ENCODE assay signal across 20 cellular contexts in the genomic region with DNA sequence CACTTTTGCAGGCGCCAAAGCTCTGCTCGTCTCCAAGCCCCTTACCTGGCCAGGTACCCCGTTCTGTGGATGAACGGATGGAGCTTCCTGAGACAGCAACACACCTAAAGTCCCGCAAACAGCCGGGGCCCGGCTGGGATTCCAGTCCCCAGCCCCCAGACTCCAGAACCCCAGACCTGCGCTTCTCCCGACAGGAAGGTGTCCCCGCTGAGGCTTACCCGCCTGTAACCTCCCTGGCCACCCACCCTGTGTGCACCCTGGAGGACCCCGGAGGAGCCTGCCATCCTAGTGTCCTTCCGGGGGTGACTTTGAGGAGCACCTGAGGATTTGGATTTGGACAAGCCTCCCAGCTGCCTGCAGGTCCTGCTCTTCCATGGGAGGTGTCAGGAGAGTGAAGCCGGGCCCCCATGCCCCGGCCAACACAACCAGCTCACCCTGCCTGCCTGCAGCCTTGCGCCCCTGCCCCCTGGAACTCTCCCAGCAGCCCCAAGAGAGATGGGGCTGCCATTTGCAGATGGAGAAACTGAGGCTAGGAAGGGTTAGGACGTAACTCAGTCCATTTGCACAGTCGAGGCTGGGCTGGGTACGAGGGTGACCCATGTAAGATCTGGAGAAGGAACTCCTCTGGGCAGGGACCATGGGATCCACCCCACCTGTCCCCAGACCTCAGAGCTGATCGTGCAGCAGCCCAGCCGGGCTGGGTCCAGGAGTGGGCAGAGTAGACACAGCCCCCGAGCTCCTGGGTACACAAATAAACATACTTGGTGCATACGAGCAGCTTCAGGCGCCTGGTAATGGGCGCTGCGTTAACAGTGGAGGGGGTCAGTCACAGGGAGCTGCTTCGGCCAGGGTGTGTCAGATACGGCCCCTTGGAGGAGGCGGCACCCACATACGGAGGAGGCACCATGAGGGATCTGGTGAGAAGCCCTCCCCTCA. TPM values are rescaled to one million over a fixed set of nuclear protein-coding genes. Genes with fewer than 3 reads are reported as not detected.
DNase-seq lines count a peak whose midpoint lies in the region; ATAC-seq, FAIRE-seq and TF ChIP-seq lines count a peak whose summit lies in the region.
"Had no signal": no experiment of that assay in that cellular context is flagged by ENCODE, and none has a peak within 500 bp of the region (broad histone marks: within the 10 kb centered on the region; RNA-seq: fewer than 3 reads in every experiment).

No MANE protein-coding gene starts in this region.

- H3K79me2 ChIP-seq in HCT116 (ENCODE audit: insufficient read depth, low read length) (no peaks in the 10 kb centered on the region), SK-N-SH (ENCODE audit: insufficient read depth) (no peaks in the 10 kb centered on the region)

- TF ChIP-seq POLR2A in HCT116 (IDR thresholded peaks at IDR 0.05; ENCODE audit: borderline replicate concordance, extremely low read depth, insufficient read depth, insufficient read length), result no peak

- H3K9me2 ChIP-seq in HCT116 (ENCODE audit: insufficient read depth), result no peaks in the 10 kb centered on the region
- H3K9me2 ChIP-seq in SK-N-SH, result no peaks in the 10 kb centered on the region

- RAD21 ChIA-PET in HCT116 (lab: Charles Lee; ENCODE audit: low non-redundant PET in 1 of 2, low total read pairs in 2 of 2, uncharacterized antibody in 2 of 2, unreplicated experiment in 2 of 2), result no interaction called here

- H3K9me3 ChIP-seq in HCT116 (ENCODE audit: control insufficient read depth in 1 of 2, insufficient read depth in 1 of 2, low read depth in 1 of 2, low read length in 2 of 2), result no peaks in the 10 kb centered on the region
- H3K9me3 ChIP-seq in kidney (ENCODE audit: control insufficient read depth in 1 of 2, low read length in 2 of 2), result no peaks in the 10 kb centered on the region
- no peaks in the 10 kb centered on the region for H3K9me3 ChIP-seq in SK-N-SH
- H3K9me3 ChIP-seq: BLaER1 had no signal

- CTCF ChIA-PET in HCT116 (lab: Charles Lee), result no interaction called here
- CTCF ChIA-PET in SK-N-SH (lab: Yijun Ruan, JAX), result interaction anchor here (0.7 to 4.3 kb wide), 9 partner anchors 17 to 210 kb away, joined by 3 to 29 read pairs (median 3); no protein-coding TSS in a partner anchor

- intact Hi-C loops in Right ventricle myocardium superior (cut with DNase I), result no loop called here
- intact Hi-C loops in cardiac septum (cut with DNase I), result no loop called here
- intact Hi-C loops in HCT116 (cut with micrococcal nuclease), result no loop called here
- intact Hi-C loops in kidney (cut with DNase I), result no loop called here

- BruUV-seq in HCT116 (replicated peaks; lab: Mats Ljungman, UMichigan), result no TSS peak

- POLR2A ChIA-PET in HCT116 (lab: Charles Lee) (no interaction called here), SK-N-SH (lab: Yijun Ruan, JAX) (no interaction called here)

- no peak for TF ChIP-seq CTCF in HCT116 (IDR thresholded peaks at IDR 0.05 in 2 of 3, conservative IDR thresholded peaks at IDR 0.05 in 1 of 3; ENCODE audit: borderline replicate concordance in 1 of 3, insufficient read depth in 1 of 3, low read depth in 2 of 3, low read length in 2 of 3)
- TF ChIP-seq CTCF in kidney (IDR thresholded peaks at IDR 0.05; ENCODE audit: borderline replicate concordance, extremely low read depth, insufficient read depth), result no peak
- no peak for TF ChIP-seq CTCF in SK-N-SH (IDR thresholded peaks at IDR 0.05)

- DNase-seq in Right ventricle myocardium superior (peak; percentile 23), cardiac septum (ENCODE audit: low spot score) (no peak), HCT116 (ENCODE audit: low read depth, low spot score) (no peak), kidney (peak; percentile 60), urothelium cell line (ENCODE audit: low spot score) (no peak), SK-N-SH (no peak), HuH-7.5 (ENCODE audit: low spot score) (no peak)
- DNase-seq: 8988T; CD4-positive, alpha-beta memory T cell; DMS153; DMS79 treated with DMSO at 0.1 percent for 48 hours; GF-D8; H9; IMR-90 had no signal

- H3K27ac ChIP-seq in HCT116 (ENCODE audit: low read depth, low read length) (no peak overlapping the region), kidney (ENCODE audit: low read depth in 2 of 2, low read length in 2 of 2) (no peak overlapping the region), SK-N-SH (ENCODE audit: low read depth in 2 of 2, low read length in 1 of 2) (no peak overlapping the region)
- H3K27ac ChIP-seq: BLaER1 had no signal

- H3F3A ChIP-seq in SK-N-SH (replicated peaks; ENCODE audit: insufficient read depth), result peaks cover 6% of the 10 kb centered on the region

- no peaks in the 10 kb centered on the region for H3K36me3 ChIP-seq in HCT116 (ENCODE audit: control insufficient read depth in 1 of 2, insufficient read depth in 2 of 2, low read length in 2 of 2)
- no peaks in the 10 kb centered on the region for H3K36me3 ChIP-seq in kidney (ENCODE audit: control insufficient read depth in 1 of 2, insufficient read depth in 2 of 2, low read length in 2 of 2)
- H3K36me3 ChIP-seq in SK-N-SH (replicated peaks in 1 of 2; ENCODE audit: control insufficient read depth in 1 of 2, insufficient read depth in 2 of 2, low read length in 1 of 2), result no peaks in the 10 kb centered on the region
- H3K36me3 ChIP-seq: BLaER1 had no signal

- H3K9ac ChIP-seq in HCT116 (ENCODE audit: low read length) (no peak overlapping the region), kidney (ENCODE audit: low read length in 2 of 2) (no peak overlapping the region), SK-N-SH (no peak overlapping the region)
- H3K9ac ChIP-seq: BLaER1 had no signal

- WGBS in SK-N-SH (ENCODE audit: low lambda C conversion rate), result 16% methylated on average over 25 of the region's 30 CpGs

- H2AFZ ChIP-seq in HCT116 (ENCODE audit: low read depth, low read length, poor library complexity, severe bottlenecking), result no peak overlapping the region
- H2AFZ ChIP-seq in SK-N-SH (ENCODE audit: low read depth), result no peak overlapping the region

- H3K27me3 ChIP-seq in HCT116 (ENCODE audit: insufficient read depth, low read length) (peaks cover 14% of the 10 kb centered on the region; the same call in 1 of the 2 replicates), SK-N-SH (ENCODE audit: insufficient read depth) (peaks cover 97% of the 10 kb centered on the region)

- TF ChIP-seq EP300 in SK-N-SH (IDR thresholded peaks at IDR 0.05; ENCODE audit: borderline replicate concordance in 1 of 2, low read depth in 1 of 2, low read length in 1 of 2), result no peak

- H3K4me1 ChIP-seq in HCT116 (ENCODE audit: control insufficient read depth in 1 of 2, insufficient read depth in 2 of 2, low read length in 2 of 2) (no peaks in the 10 kb centered on the region), kidney (ENCODE audit: control insufficient read depth in 1 of 2, insufficient read depth in 1 of 2, low read depth in 1 of 2, low read length in 2 of 2) (no peaks in the 10 kb centered on the region), SK-N-SH (ENCODE audit: control insufficient read depth in 1 of 2, insufficient read depth in 2 of 2, low read depth in 1 of 2, low read length in 1 of 2) (no peaks in the 10 kb centered on the region)
- H3K4me1 ChIP-seq: BLaER1 had no signal

- FAIRE-seq in kidney (lab: Jason Lieb, UNC), result no peak
- FAIRE-seq in urothelium cell line (lab: Jason Lieb, UNC), result peak; percentile 77
- FAIRE-seq: GM19239, H1 had no signal

- TF ChIP-seq RAD21 in HCT116 (IDR thresholded peaks at IDR 0.05; ENCODE audit: low read depth) (no peak), SK-N-SH (IDR thresholded peaks at IDR 0.05; ENCODE audit: low read length) (no peak)

- ATAC-seq in Right ventricle myocardium superior (ENCODE audit: poor library complexity) (no peak), HCT116 (0 out of 2 replicates have a peak, but pooled peaks have one; percentile 14)

- no peak overlapping the region for H3K4me3 ChIP-seq in HCT116 (replicated peaks in 1 of 2; ENCODE audit: low read depth in 1 of 2, low read length in 2 of 2)
- no peak overlapping the region for H3K4me3 ChIP-seq in kidney (ENCODE audit: low read length in 2 of 2)
- no peak overlapping the region for H3K4me3 ChIP-seq in SK-N-SH (ENCODE audit: low read depth in 2 of 2, low read length in 1 of 2)
- H3K4me3 ChIP-seq: BLaER1 had no signal

- H3K4me2 ChIP-seq in HCT116 (ENCODE audit: low read length) (no peak overlapping the region), SK-N-SH (no peak overlapping the region)
- H3K4me2 ChIP-seq: BLaER1 had no signal

- H4K20me1 ChIP-seq in HCT116 (ENCODE audit: insufficient read depth), result no peaks in the 10 kb centered on the region
- H4K20me1 ChIP-seq in SK-N-SH (ENCODE audit: insufficient read depth), result peaks cover 9% of the 10 kb centered on the region; the same call in 1 of the 2 replicates
- H4K20me1 ChIP-seq: BLaER1 had no signal

TF ChIP-seq in SK-N-SH, 30 proteins besides CTCF, POLR2A, EP300 and RAD21 (continues in another document):
- no peak for TF ChIP-seq FOXJ3 (CRISPR knock-in tag; IDR thresholded peaks at IDR 0.05)
- TF ChIP-seq, protein P1, sequence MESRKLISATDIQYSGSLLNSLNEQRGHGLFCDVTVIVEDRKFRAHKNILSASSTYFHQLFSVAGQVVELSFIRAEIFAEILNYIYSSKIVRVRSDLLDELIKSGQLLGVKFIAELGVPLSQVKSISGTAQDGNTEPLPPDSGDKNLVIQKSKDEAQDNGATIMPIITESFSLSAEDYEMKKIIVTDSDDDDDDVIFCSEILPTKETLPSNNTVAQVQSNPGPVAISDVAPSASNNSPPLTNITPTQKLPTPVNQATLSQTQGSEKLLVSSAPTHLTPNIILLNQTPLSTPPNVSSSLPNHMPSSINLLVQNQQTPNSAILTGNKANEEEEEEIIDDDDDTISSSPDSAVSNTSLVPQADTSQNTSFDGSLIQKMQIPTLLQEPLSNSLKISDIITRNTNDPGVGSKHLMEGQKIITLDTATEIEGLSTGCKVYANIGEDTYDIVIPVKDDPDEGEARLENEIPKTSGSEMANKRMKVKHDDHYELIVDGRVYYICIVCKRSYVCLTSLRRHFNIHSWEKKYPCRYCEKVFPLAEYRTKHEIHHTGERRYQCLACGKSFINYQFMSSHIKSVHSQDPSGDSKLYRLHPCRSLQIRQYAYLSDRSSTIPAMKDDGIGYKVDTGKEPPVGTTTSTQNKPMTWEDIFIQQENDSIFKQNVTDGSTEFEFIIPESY (IDR thresholded peaks at IDR 0.05; ENCODE audit: borderline replicate concordance, low read depth), result no peak
- TF ChIP-seq, protein P2, sequence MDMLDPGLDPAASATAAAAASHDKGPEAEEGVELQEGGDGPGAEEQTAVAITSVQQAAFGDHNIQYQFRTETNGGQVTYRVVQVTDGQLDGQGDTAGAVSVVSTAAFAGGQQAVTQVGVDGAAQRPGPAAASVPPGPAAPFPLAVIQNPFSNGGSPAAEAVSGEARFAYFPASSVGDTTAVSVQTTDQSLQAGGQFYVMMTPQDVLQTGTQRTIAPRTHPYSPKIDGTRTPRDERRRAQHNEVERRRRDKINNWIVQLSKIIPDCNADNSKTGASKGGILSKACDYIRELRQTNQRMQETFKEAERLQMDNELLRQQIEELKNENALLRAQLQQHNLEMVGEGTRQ (IDR thresholded peaks at IDR 0.05; ENCODE audit: borderline replicate concordance, low read depth, low read length), result no peak

RNA-seq across cellular contexts. Expression of a gene that starts 31.9 kb away (rescaled TPM):
- not detected for total RNA-seq in Right ventricle myocardium superior
- not detected for total RNA-seq in cardiac septum
- total RNA-seq in HCT116 (2021; ENCODE audit: unreplicated experiment), result not detected
- not detected in 2 replicates for polyA plus RNA-seq in HCT116 (2012)
- 2.0 TPM for total RNA-seq in kidney
- polyA plus RNA-seq in kidney (ENCODE audit: insufficient read depth, low read depth, low replicate concordance), result 1.4 TPM
- polyA plus RNA-seq in SK-N-SH (2012; rRNA removed), result not detected in 2 replicates
- polyA plus RNA-seq in SK-N-SH (2012; cell fraction: cytosol; rRNA removed), result not detected in 2 replicates
- polyA plus RNA-seq in SK-N-SH (2012; cell fraction: nucleus; rRNA removed), result not detected in 2 replicates
- total RNA-seq: CD4-positive, alpha-beta memory T cell; H1; H9; HT-29; IMR-90 had no signal
- polyA plus RNA-seq: AG04450; CD14-positive monocyte; CD4-positive, alpha-beta memory T cell; H1; IMR-90 had no signal

Comparison
In these comparisons a context has a peak if more than half of its experiments do, and no peak if none do; other contexts are left out.
1. DNase-seq: peak in Right ventricle myocardium superior (single experiment) and kidney (single experiment); none in cardiac septum (single experiment), HCT116 (single experiment), urothelium cell line (single experiment), SK-N-SH (single experiment) and HuH-7.5 (single experiment).